In the genomic region with DNA sequence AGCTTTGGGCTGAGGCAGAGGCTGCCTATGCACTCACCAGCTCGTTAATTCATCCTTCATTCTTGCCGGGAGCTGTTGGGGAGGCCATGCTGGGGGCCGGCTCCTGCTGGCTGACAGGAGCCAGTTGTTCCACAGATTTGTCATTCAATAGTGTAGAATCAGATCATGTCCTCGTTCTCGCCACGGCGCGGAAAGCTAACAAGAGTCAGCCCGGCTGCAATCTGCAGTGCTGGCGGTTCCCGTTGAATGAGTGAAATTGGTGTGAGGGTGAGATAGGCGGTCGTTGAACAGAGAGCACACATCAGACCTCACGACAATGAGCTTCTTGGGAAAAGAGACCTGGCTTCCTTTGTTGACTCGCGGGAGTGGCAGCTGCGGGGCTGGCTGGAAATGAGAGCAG, we compare ENCODE assay signal across 22 cellular contexts. TPM values are rescaled to one million over a fixed set of nuclear protein-coding genes. Genes with fewer than 3 reads are reported as not detected.
DNase-seq lines count a peak whose midpoint lies in the region; ATAC-seq and TF ChIP-seq lines count a peak whose summit lies in the region.
"Had no signal": no experiment of that assay in that cellular context is flagged by ENCODE, and none has a peak within 500 bp of the region (broad histone marks: within the 10 kb centered on the region; RNA-seq: fewer than 3 reads in every experiment).

No MANE protein-coding gene starts in this region.

- ATAC-seq in aorta (ENCODE audit: low FRiP score): no peak
- ATAC-seq in GM21737 (IDR thresholded peaks at IDR 0.05; ENCODE audit: unreplicated experiment): no peak
- ATAC-seq: body of pancreas, upper lobe of right lung had no signal

- H3K27ac ChIP-seq in aorta (ENCODE audit: low read depth in 1 of 2, low read length in 2 of 2): no peak overlapping the region
- no peak overlapping the region for H3K27ac ChIP-seq in SK-N-SH (ENCODE audit: low read depth in 2 of 2, low read length in 1 of 2)
- H3K27ac ChIP-seq: body of pancreas, GM23248, PC-9, upper lobe of right lung had no signal

- H3K9me3 ChIP-seq in Loucy (ENCODE audit: insufficient read depth, low read depth, low read length) (no peaks in the 10 kb centered on the region), aorta (ENCODE audit: control insufficient read depth, low read length) (no peaks in the 10 kb centered on the region), SK-N-SH (no peaks in the 10 kb centered on the region)
- H3K9me3 ChIP-seq: body of pancreas, upper lobe of right lung had no signal

- no peaks in the 10 kb centered on the region for H3K27me3 ChIP-seq in Loucy (ENCODE audit: insufficient read depth, low read length, poor library complexity, severe bottlenecking)
- no peaks in the 10 kb centered on the region for H3K27me3 ChIP-seq in aorta (ENCODE audit: control insufficient read depth in 1 of 2, insufficient read depth in 2 of 2, low read length in 1 of 2)
- H3K27me3 ChIP-seq in SK-N-SH (ENCODE audit: insufficient read depth): no peaks in the 10 kb centered on the region
- H3K27me3 ChIP-seq: body of pancreas, upper lobe of right lung had no signal

- peak overlapping the region; percentile 20 for H3K4me3 Mint-ChIP-seq in nephron progenitor cell
- H3K4me3 Mint-ChIP-seq: CD4-positive, CD25-positive, alpha-beta regulatory T cell had no signal

- TF ChIP-seq CTCF in Loucy (conservative IDR thresholded peaks at IDR 0.05; ENCODE audit: low read length) (no peak), nephron progenitor cell (IDR thresholded peaks at IDR 0.05) (no peak), SK-N-SH (IDR thresholded peaks at IDR 0.05) (no peak), GM10248 (IDR thresholded peaks at IDR 0.05; ENCODE audit: control extremely low read depth, extremely low read depth, low read depth, missing control alignments) (no peak)

- H3K79me2 ChIP-seq in Loucy (ENCODE audit: insufficient read depth, low read length) (no peaks in the 10 kb centered on the region), SK-N-SH (ENCODE audit: insufficient read depth) (no peaks in the 10 kb centered on the region)

- CTCF ChIA-PET in SK-N-SH (lab: Yijun Ruan, JAX) (interaction anchor here (1.1 kb wide), 1 partner anchor 183 kb away, joined by 3 read pairs; no protein-coding TSS in a partner anchor), GM10248 (lab: Yijun Ruan, JAX) (no interaction called here)

- H3F3A ChIP-seq in Loucy (ENCODE audit: low read depth) (no peaks in the 10 kb centered on the region), SK-N-SH (replicated peaks; ENCODE audit: insufficient read depth) (no peaks in the 10 kb centered on the region)

- no peak for TF ChIP-seq RAD21 in SK-N-SH (IDR thresholded peaks at IDR 0.05; ENCODE audit: low read length)

- H3K4me3 ChIP-seq in Loucy (ENCODE audit: low read length, poor library complexity, severe bottlenecking): peak overlapping the region; percentile 40
- no peak overlapping the region for H3K4me3 ChIP-seq in aorta (ENCODE audit: low read length in 2 of 2)
- H3K4me3 ChIP-seq in SK-N-SH (ENCODE audit: low read depth in 2 of 2, low read length in 1 of 2): no peak overlapping the region
- H3K4me3 ChIP-seq: body of pancreas, GM23248, PC-9, upper lobe of right lung had no signal

- H3K9ac ChIP-seq in Loucy (ENCODE audit: low read depth, low read length, poor library complexity, severe bottlenecking) (peak overlapping the region; percentile 53), SK-N-SH (no peak overlapping the region)
- H3K9ac ChIP-seq: GM23248 had no signal

- WGBS in aorta, 2 donors: 34 to 41% methylated on average over 17 of the region's 17 CpGs
- 81% methylated on average over 14 of the region's 17 CpGs for WGBS in SK-N-SH (ENCODE audit: low lambda C conversion rate)

- H3K9me2 ChIP-seq in Loucy (replicated peaks; ENCODE audit: low read depth, low read length): no peaks in the 10 kb centered on the region
- no peaks in the 10 kb centered on the region for H3K9me2 ChIP-seq in SK-N-SH

- H4K20me1 ChIP-seq in Loucy (ENCODE audit: insufficient read depth, low read length, poor library complexity, severe bottlenecking) (no peaks in the 10 kb centered on the region), SK-N-SH (ENCODE audit: insufficient read depth) (no peaks in the 10 kb centered on the region)

- H2AFZ ChIP-seq in Loucy (ENCODE audit: low read length): peak overlapping the region; percentile 93; the same call in 1 of the 2 replicates
- H2AFZ ChIP-seq in SK-N-SH (ENCODE audit: low read depth): no peak overlapping the region
- H2AFZ ChIP-seq: GM23248, PC-9 had no signal

- POLR2A ChIA-PET in SK-N-SH (lab: Yijun Ruan, JAX): interaction anchor here (1.0 kb wide), 1 partner anchor 10 kb away, joined by 3 read pairs; no protein-coding TSS in a partner anchor
- POLR2A ChIA-PET in GM10248 (lab: Yijun Ruan, JAX): no interaction called here

- DNase-seq in DMS79 treated with DMSO at 0.1 percent for 48 hours (lab: John Stamatoyannopoulos, UW) (peak; percentile 91), NCI-H748 (lab: John Stamatoyannopoulos, UW; ENCODE audit: unreplicated experiment) (peak; percentile 82), nephron progenitor cell (no peak), aorta (no peak), SK-N-SH (no peak), GM10248 (ENCODE audit: extremely low spot score) (no peak)
- DNase-seq: activated CD4-positive, CD25-positive, alpha-beta regulatory T cell treated with anti-CD3 and anti-CD28 coated beads, Interleukin-2, amount 50 U/mL, for 72 hours; activated gamma-delta T cell treated with Interleukin-2 at 50 U/mL for 16 hours; body of pancreas; CD4-positive, CD25-positive, alpha-beta regulatory T cell; GM23248; kidney glomerular epithelial cell; mammary epithelial cell; NCI-H2107; PC-9; SIG-M5; small intestine; stimulated activated CD4-positive, alpha-beta T cell treated with anti-CD3 and anti-CD28 coated beads, Interleukin-2, amount 100 ng/mL, for 24 hours; T-helper 1 cell; upper lobe of right lung had no signal

- no peaks in the 10 kb centered on the region for H3K36me3 Mint-ChIP-seq in nephron progenitor cell (ENCODE audit: low read depth)
- H3K36me3 Mint-ChIP-seq: CD4-positive, CD25-positive, alpha-beta regulatory T cell had no signal

- intact Hi-C loops in aorta (cut with DNase I): no loop called here

- no peak for TF ChIP-seq EP300 in SK-N-SH (IDR thresholded peaks at IDR 0.05; ENCODE audit: borderline replicate concordance in 1 of 2, low read depth in 1 of 2, low read length in 1 of 2)

- no peak overlapping the region for H3K27ac Mint-ChIP-seq in nephron progenitor cell
- H3K27ac Mint-ChIP-seq: CD4-positive, CD25-positive, alpha-beta regulatory T cell had no signal

- H3K4me1 ChIP-seq in Loucy (ENCODE audit: insufficient read depth, low read length, poor library complexity, severe bottlenecking) (peaks cover 16% of the 10 kb centered on the region), aorta (ENCODE audit: control insufficient read depth in 1 of 2, insufficient read depth in 2 of 2, low read length in 2 of 2) (no peaks in the 10 kb centered on the region), SK-N-SH (ENCODE audit: control insufficient read depth in 1 of 2, insufficient read depth in 2 of 2, low read depth in 1 of 2, low read length in 1 of 2) (peaks cover 0 to 22% of the 10 kb centered on the region in 2 experiments; a peak in 1 of 4 replicates)
- H3K4me1 ChIP-seq: body of pancreas, upper lobe of right lung had no signal

- H3K4me1 Mint-ChIP-seq in nephron progenitor cell: peaks cover 19% of the 10 kb centered on the region

- no peaks in the 10 kb centered on the region for H3K36me3 ChIP-seq in Loucy (ENCODE audit: insufficient read depth, low read length)
- no peaks in the 10 kb centered on the region for H3K36me3 ChIP-seq in aorta (ENCODE audit: control insufficient read depth in 1 of 2, insufficient read depth in 2 of 2, low read length in 1 of 2)
- no peaks in the 10 kb centered on the region for H3K36me3 ChIP-seq in SK-N-SH (replicated peaks in 1 of 2; ENCODE audit: control insufficient read depth in 1 of 2, insufficient read depth in 2 of 2, low read length in 1 of 2)
- H3K36me3 ChIP-seq: upper lobe of right lung had no signal

- H3K27me3 Mint-ChIP-seq in nephron progenitor cell (ENCODE audit: low read depth, poor library complexity): peaks cover 35% of the 10 kb centered on the region
- H3K27me3 Mint-ChIP-seq: CD4-positive, CD25-positive, alpha-beta regulatory T cell had no signal

- H3K4me2 ChIP-seq in Loucy (ENCODE audit: low read depth, low read length, poor library complexity, severe bottlenecking) (peak overlapping the region; percentile 62), SK-N-SH (no peak overlapping the region)
- H3K4me2 ChIP-seq: PC-9 had no signal

- no peaks in the 10 kb centered on the region for H3K9me3 Mint-ChIP-seq in nephron progenitor cell
- H3K9me3 Mint-ChIP-seq: CD4-positive, CD25-positive, alpha-beta regulatory T cell had no signal

TF ChIP-seq in SK-N-SH, 30 proteins besides CTCF, POLR2A, EP300 and RAD21:
- no peak for TF ChIP-seq MEF2A (IDR thresholded peaks at IDR 0.05; ENCODE audit: borderline replicate concordance, low read depth)
- TF ChIP-seq RCOR1 (IDR thresholded peaks at IDR 0.05; ENCODE audit: low read length): no peak
- TF ChIP-seq, protein P1, sequence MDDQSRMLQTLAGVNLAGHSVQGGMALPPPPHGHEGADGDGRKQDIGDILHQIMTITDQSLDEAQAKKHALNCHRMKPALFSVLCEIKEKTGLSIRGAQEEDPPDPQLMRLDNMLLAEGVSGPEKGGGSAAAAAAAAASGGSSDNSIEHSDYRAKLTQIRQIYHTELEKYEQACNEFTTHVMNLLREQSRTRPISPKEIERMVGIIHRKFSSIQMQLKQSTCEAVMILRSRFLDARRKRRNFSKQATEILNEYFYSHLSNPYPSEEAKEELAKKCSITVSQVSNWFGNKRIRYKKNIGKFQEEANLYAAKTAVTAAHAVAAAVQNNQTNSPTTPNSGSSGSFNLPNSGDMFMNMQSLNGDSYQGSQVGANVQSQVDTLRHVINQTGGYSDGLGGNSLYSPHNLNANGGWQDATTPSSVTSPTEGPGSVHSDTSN (IDR thresholded peaks at IDR 0.05): no peak
- TF ChIP-seq, protein P2, sequence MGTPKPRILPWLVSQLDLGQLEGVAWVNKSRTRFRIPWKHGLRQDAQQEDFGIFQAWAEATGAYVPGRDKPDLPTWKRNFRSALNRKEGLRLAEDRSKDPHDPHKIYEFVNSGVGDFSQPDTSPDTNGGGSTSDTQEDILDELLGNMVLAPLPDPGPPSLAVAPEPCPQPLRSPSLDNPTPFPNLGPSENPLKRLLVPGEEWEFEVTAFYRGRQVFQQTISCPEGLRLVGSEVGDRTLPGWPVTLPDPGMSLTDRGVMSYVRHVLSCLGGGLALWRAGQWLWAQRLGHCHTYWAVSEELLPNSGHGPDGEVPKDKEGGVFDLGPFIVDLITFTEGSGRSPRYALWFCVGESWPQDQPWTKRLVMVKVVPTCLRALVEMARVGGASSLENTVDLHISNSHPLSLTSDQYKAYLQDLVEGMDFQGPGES (IDR thresholded peaks at IDR 0.05; ENCODE audit: low read depth, low read length): no peak
- no peak for TF ChIP-seq FOSL2 (IDR thresholded peaks at IDR 0.05; ENCODE audit: borderline replicate concordance, low read depth)

RNA-seq across cellular contexts. Expression of a gene that starts 57.5 kb away (rescaled TPM):
- total RNA-seq in aorta: 1 to 10 TPM; 4.6 to 8.3 TPM
- polyA plus RNA-seq in aorta (1 to 10 TPM in 1 of 2 donors, under 1 TPM in 1; 0.13 to 1.9 TPM), SK-N-SH (2012; rRNA removed) (1.4 and 1.7 TPM in 2 replicates)
- polyA plus RNA-seq in SK-N-SH (2012; cell fraction: cytosol; rRNA removed): 0.79 and 1.5 TPM in 2 replicates
- 2.1 and 4.0 TPM in 2 replicates for polyA plus RNA-seq in SK-N-SH (2012; cell fraction: nucleus; rRNA removed)
- total RNA-seq: GM23248 had no signal
- polyA plus RNA-seq: CD4-positive, CD25-positive, alpha-beta regulatory T cell; GM23248 had no signal

Comparison
In these comparisons a context has a peak if more than half of its experiments do, and no peak if none do; other contexts are left out.
1. DNase-seq: peak in DMS79 treated with DMSO at 0.1 percent for 48 hours (single experiment) and NCI-H748 (single experiment); none in nephron progenitor cell (single experiment), aorta (0 of 2), SK-N-SH (single experiment) and GM10248 (single experiment).